14 cellular contexts compared by ENCODE assay signal in genomic region chr17:1785925-1786324, GRCh38. TPM values are rescaled to one million over a fixed set of nuclear protein-coding genes. Genes with fewer than 3 reads are reported as not detected.
DNase-seq lines count a peak whose midpoint lies in the region; ATAC-seq, FAIRE-seq and TF ChIP-seq lines count a peak whose summit lies in the region.
"Had no signal": no experiment of that assay in that cellular context is flagged by ENCODE, and none has a peak within 500 bp of the region (broad histone marks: within the 10 kb centered on the region; RNA-seq: fewer than 3 reads in every experiment).

No MANE protein-coding gene starts in this region.

- H3K79me2 ChIP-seq in HepG2 (ENCODE audit: insufficient read depth, low read length): no peaks in the 10 kb centered on the region

- POLR2A ChIA-PET in HepG2 (lab: Yijun Ruan, JAX): interaction anchor here (1.0 kb wide), 1 partner anchor 16 kb away, joined by 3 read pairs; no protein-coding TSS in a partner anchor

- 67% methylated on average over 4 of the region's 4 CpGs for WGBS in liver
- WGBS in HepG2 (ENCODE audit: low lambda C conversion rate): 100% methylated on average over 4 of the region's 4 CpGs
- 20 to 32% (median 21%) methylated on average over 4 of the region's 4 CpGs for WGBS in psoas muscle, 3 donors

- H3K36me3 ChIP-seq in liver (ENCODE audit: control insufficient read depth in 4 of 4, insufficient read depth in 3 of 4, low read depth in 1 of 4, low read length in 3 of 4): peaks cover 1 to 14% (median 8%) of the 10 kb centered on the region in 4 donors
- H3K36me3 ChIP-seq in HepG2 (replicated peaks in 1 of 2; ENCODE audit: control insufficient read depth in 1 of 2, insufficient read depth in 2 of 2, low read length in 2 of 2): peaks cover 23 to 51% of the 10 kb centered on the region in 2 experiments
- peaks cover 0 to 7% of the 10 kb centered on the region in 2 donors for H3K36me3 ChIP-seq in psoas muscle (ENCODE audit: insufficient read depth in 1 of 2, low read depth in 1 of 2)

- H3K27ac ChIP-seq in liver (ENCODE audit: low read depth in 1 of 2, low read length in 2 of 2): peak overlapping the region; percentile 47 to 86
- H3K27ac ChIP-seq in HepG2 (ENCODE audit: extremely low read length, insufficient read depth, low read length): no peak overlapping the region
- H3K27ac ChIP-seq in psoas muscle: peak overlapping the region; percentile 99

- H3K9ac ChIP-seq in liver (ENCODE audit: low read depth in 1 of 2, low read length in 2 of 2): no peak overlapping the region
- H3K9ac ChIP-seq in HepG2 (ENCODE audit: insufficient read depth, low read depth, low read length): no peak overlapping the region

- CTCF ChIA-PET in HepG2 (lab: Yijun Ruan, JAX; ENCODE audit: low intra/inter-chr PET ratio, low total read pairs) (no interaction called here), Calu3 (lab: Charles Lee) (interaction anchor here (0.7 kb wide), 1 partner anchor 153 kb away, joined by 3 read pairs; no protein-coding TSS in a partner anchor)

- DNase-seq in HepG2 (ENCODE audit: low spot score): no peak
- peak; percentile 79 for DNase-seq in left cardiac atrium
- DNase-seq in psoas muscle: peak; percentile 37 to 65
- DNase-seq in Calu3: no peak
- DNase-seq in T-helper 2 cell treated with Interferon-gamma antibody and Interleukin-4, amounts not matched to agents 5 μg/mL and 100 μg/mL, for 36 hours (ENCODE audit: low spot score): no peak
- DNase-seq in stimulated activated CD4-positive, alpha-beta T cell treated with anti-CD3 and anti-CD28 coated beads, Interleukin-4, amount 100 ng/mL, for 24 hours: no peak
- no peak for DNase-seq in NCI-H1694 (lab: John Stamatoyannopoulos, UW)
- DNase-seq: activated CD4-positive, alpha-beta memory T cell treated with anti-CD3 and anti-CD28 coated beads, Interleukin-2, amount 10 ng/mL, durations not matched to agents 7 days and 5 days; activated naive CD4-positive, alpha-beta T cell treated with anti-CD3 and anti-CD28 coated beads, Interleukin-2, amount 50 U/mL, for 16 hours; EL; KBM-7; mesendoderm; NCI-H2029 had no signal

- TF ChIP-seq CTCF in liver (IDR thresholded peaks at IDR 0.05; ENCODE audit: low read depth, low read length, missing input control) (no peak), HepG2 (CRISPR knock-in tag; IDR thresholded peaks at IDR 0.05) (no peak), psoas muscle (IDR thresholded peaks at IDR 0.05) (no peak), Calu3 (IDR thresholded peaks at IDR 0.05; ENCODE audit: unreplicated experiment) (no peak)

- intact Hi-C loops in HepG2 (cut with micrococcal nuclease; ENCODE audit: unreplicated experiment): no loop called here
- intact Hi-C loops in left cardiac atrium (cut with DNase I): loop anchor here (2.0 to 10.0 kb wide), 3 partner anchors 69 to 121 kb away; no protein-coding TSS in a partner anchor
- intact Hi-C loops in psoas muscle (cut with DNase I): loop anchor here (2.0 to 10.0 kb wide), 4 partner anchors 69 to 119 kb away; no protein-coding TSS in a partner anchor
- intact Hi-C loops in Calu3 (cut with micrococcal nuclease; ENCODE audit: unreplicated experiment): no loop called here

- H3K27me3 ChIP-seq in liver (ENCODE audit: control insufficient read depth in 4 of 4, insufficient read depth in 4 of 4, low read length in 3 of 4) (no peaks in the 10 kb centered on the region), HepG2 (ENCODE audit: control insufficient read depth in 1 of 2, insufficient read depth in 2 of 2, low read length in 2 of 2) (no peaks in the 10 kb centered on the region), psoas muscle (ENCODE audit: insufficient read depth in 3 of 3, low read length in 2 of 3) (no peaks in the 10 kb centered on the region)

- H3K36me3 Mint-ChIP-seq in Calu3 (ENCODE audit: insufficient read depth, unreplicated experiment): peaks cover 7% of the 10 kb centered on the region
- H3K36me3 Mint-ChIP-seq in T-helper 2 cell treated with Interferon-gamma antibody and Interleukin-4, amounts not matched to agents 5 μg/mL and 100 μg/mL, for 36 hours (ENCODE audit: low read depth): peaks cover 40% of the 10 kb centered on the region

- H3K9me3 Mint-ChIP-seq in Calu3 (ENCODE audit: low read depth, unreplicated experiment): no peaks in the 10 kb centered on the region
- no peaks in the 10 kb centered on the region for H3K9me3 Mint-ChIP-seq in T-helper 2 cell treated with Interferon-gamma antibody and Interleukin-4, amounts not matched to agents 5 μg/mL and 100 μg/mL, for 36 hours
- H3K9me3 Mint-ChIP-seq: activated CD4-positive, alpha-beta memory T cell treated with anti-CD3 and anti-CD28 coated beads, Interleukin-2, amount 10 ng/mL, durations not matched to agents 7 days and 5 days had no signal

- TF ChIP-seq RAD21 in liver (IDR thresholded peaks at IDR 0.05): peak in 1 of 2 donors; percentile 8
- no peak for TF ChIP-seq RAD21 in HepG2 (CRISPR knock-in tag; IDR thresholded peaks at IDR 0.05)

- no peaks in the 10 kb centered on the region for H3K9me3 ChIP-seq in liver (ENCODE audit: control insufficient read depth in 4 of 4, low read length in 3 of 4)
- H3K9me3 ChIP-seq in HepG2 (ENCODE audit: low read length): no peaks in the 10 kb centered on the region
- no peaks in the 10 kb centered on the region for H3K9me3 ChIP-seq in psoas muscle

- no peak overlapping the region for H3K4me3 ChIP-seq in liver (ENCODE audit: low read depth in 1 of 3, low read length in 3 of 3)
- H3K4me3 ChIP-seq in HepG2 (replicated peaks in 1 of 3; ENCODE audit: insufficient read depth in 1 of 3, low read depth in 2 of 3, low read length in 3 of 3): no peak overlapping the region
- no peak overlapping the region for H3K4me3 ChIP-seq in psoas muscle

- H3K4me2 ChIP-seq in HepG2 (ENCODE audit: low read depth, low read length): no peak overlapping the region

- ATAC-seq in HepG2 (no peak), left cardiac atrium (peak; percentile 16 to 28), psoas muscle (peak in 2 of 4 donors; percentile 3 to 4)

- FAIRE-seq in HepG2 (lab: Jason Lieb, UNC): no peak

- peaks cover 8% of the 10 kb centered on the region for H3K4me1 Mint-ChIP-seq in Calu3 (ENCODE audit: low read depth, unreplicated experiment)
- H3K4me1 Mint-ChIP-seq in T-helper 2 cell treated with Interferon-gamma antibody and Interleukin-4, amounts not matched to agents 5 μg/mL and 100 μg/mL, for 36 hours (ENCODE audit: low read depth): peaks cover 5% of the 10 kb centered on the region

- TF ChIP-seq EP300 in HepG2 (IDR thresholded peaks at IDR 0.05; ENCODE audit: low read depth in 2 of 2, low read length in 2 of 2): no peak
- TF ChIP-seq EP300 in HepG2 (CRISPR knock-in tag; IDR thresholded peaks at IDR 0.05; ENCODE audit: borderline replicate concordance): no peak

- no peaks in the 10 kb centered on the region for H3K27me3 Mint-ChIP-seq in Calu3 (ENCODE audit: unreplicated experiment)
- no peaks in the 10 kb centered on the region for H3K27me3 Mint-ChIP-seq in T-helper 2 cell treated with Interferon-gamma antibody and Interleukin-4, amounts not matched to agents 5 μg/mL and 100 μg/mL, for 36 hours (ENCODE audit: low read depth)
- H3K27me3 Mint-ChIP-seq: activated CD4-positive, alpha-beta memory T cell treated with anti-CD3 and anti-CD28 coated beads, Interleukin-2, amount 10 ng/mL, durations not matched to agents 7 days and 5 days had no signal

- TF ChIP-seq POLR2A in HepG2 (IDR thresholded peaks at IDR 0.05; ENCODE audit: insufficient read depth in 1 of 2, low read depth in 2 of 2, low read length in 2 of 2): no peak

- H3K4me3 Mint-ChIP-seq in Calu3 (ENCODE audit: low read depth, unreplicated experiment): no peak overlapping the region
- H3K4me3 Mint-ChIP-seq in T-helper 2 cell treated with Interferon-gamma antibody and Interleukin-4, amounts not matched to agents 5 μg/mL and 100 μg/mL, for 36 hours: no peak overlapping the region
- H3K4me3 Mint-ChIP-seq: activated CD4-positive, alpha-beta memory T cell treated with anti-CD3 and anti-CD28 coated beads, Interleukin-2, amount 10 ng/mL, durations not matched to agents 7 days and 5 days had no signal

- in situ Hi-C loops in HepG2 (cut with HindIII; ENCODE audit: extremely low pct_ligation_motif_present, low pct_unique_long_range_greater_than_20kb): no loop called here

- H2AFZ ChIP-seq in HepG2 (ENCODE audit: low read length): no peak overlapping the region

- H4K20me1 ChIP-seq in HepG2 (ENCODE audit: insufficient read depth, low read length): no peaks in the 10 kb centered on the region

- BruUV-seq in HepG2 (replicated peaks; lab: Mats Ljungman, UMichigan): no TSS peak
- BruUV-seq in Calu3 (replicated peaks; lab: Mats Ljungman, UMichigan): no TSS peak

- no peak overlapping the region for H3K27ac Mint-ChIP-seq in Calu3 (ENCODE audit: unreplicated experiment)
- no peak overlapping the region for H3K27ac Mint-ChIP-seq in T-helper 2 cell treated with Interferon-gamma antibody and Interleukin-4, amounts not matched to agents 5 μg/mL and 100 μg/mL, for 36 hours
- H3K27ac Mint-ChIP-seq: activated CD4-positive, alpha-beta memory T cell treated with anti-CD3 and anti-CD28 coated beads, Interleukin-2, amount 10 ng/mL, durations not matched to agents 7 days and 5 days had no signal

- H3K4me1 ChIP-seq in liver (ENCODE audit: control insufficient read depth in 4 of 4, insufficient read depth in 4 of 4, low read length in 3 of 4) (peaks cover 0 to 30% (median 15%) of the 10 kb centered on the region in 4 donors), HepG2 (ENCODE audit: insufficient read depth, low read length) (peaks cover 7% of the 10 kb centered on the region), psoas muscle (peaks cover 65% of the 10 kb centered on the region)

RNA-seq across cellular contexts. Expression of gene SERPINF1, which starts 24.1 kb away (rescaled TPM):
- 1,000 to 10,000 TPM in 1 of 2 donors, 100 to 1,000 TPM in 1; 319 to 1,105 TPM for total RNA-seq in liver
- 100 to 1,000 TPM; 742 to 798 TPM for polyA plus RNA-seq in liver
- total RNA-seq in HepG2 (2016; rRNA removed; fragmentation: Illumina TruSeq; extraction: Trizol): 418 and 853 TPM in 2 replicates
- 177 and 189 TPM in 2 replicates for total RNA-seq in HepG2 (2016; cell fraction: cytosol; rRNA removed; fragmentation: Illumina TruSeq; extraction: Trizol; ENCODE audit: low read depth)
- total RNA-seq in HepG2 (2016; cell fraction: insoluble cytoplasmic fraction; rRNA removed; fragmentation: Illumina TruSeq; extraction: Trizol): 427 and 844 TPM in 2 replicates
- total RNA-seq in HepG2 (2016; cell fraction: membrane; rRNA removed; fragmentation: Illumina TruSeq; extraction: Trizol): 209 and 251 TPM in 2 replicates
- total RNA-seq in HepG2 (2016; cell fraction: nucleus; rRNA removed; fragmentation: Illumina TruSeq; extraction: Trizol): 690 and 808 TPM in 2 replicates
- polyA plus RNA-seq in HepG2 (2011; rRNA removed): 2,101 and 2,733 TPM in 2 replicates
- 2,219 and 2,408 TPM in 2 replicates for polyA plus RNA-seq in HepG2 (2011; cell fraction: cytosol; rRNA removed)
- polyA plus RNA-seq in HepG2 (2011; cell fraction: nucleus; rRNA removed): 1,095 and 1,323 TPM in 2 replicates
- 624 and 785 TPM in 2 replicates for polyA plus RNA-seq in HepG2 (2012)
- polyA plus RNA-seq in HepG2 (2016; cell fraction: cytosol; fragmentation: Illumina TruSeq; extraction: Trizol; ENCODE audit: low read depth): 255 and 290 TPM in 2 replicates
- polyA plus RNA-seq in HepG2 (2016; cell fraction: insoluble cytoplasmic fraction; fragmentation: Illumina TruSeq; extraction: Trizol; ENCODE audit: low read depth): 625 and 642 TPM in 2 replicates
- polyA plus RNA-seq in HepG2 (2016; cell fraction: membrane; fragmentation: Illumina TruSeq; extraction: Trizol; ENCODE audit: low read depth): 280 and 299 TPM in 2 replicates
- 1,428 and 1,667 TPM in 2 replicates for polyA plus RNA-seq in HepG2 (2016; cell fraction: nucleus; fragmentation: Illumina TruSeq; extraction: Trizol; ENCODE audit: insufficient read depth, low read depth)
- 1.4 and 887 TPM in 2 replicates for polyA minus RNA-seq in HepG2 (2011; rRNA and poly(A)+ RNA removed; ENCODE audit: low replicate concordance)
- polyA minus RNA-seq in HepG2 (2011; cell fraction: cytosol; rRNA and poly(A)+ RNA removed): 345 and 528 TPM in 2 replicates
- polyA minus RNA-seq in HepG2 (2011; cell fraction: nucleus; rRNA and poly(A)+ RNA removed): 167 and 268 TPM in 2 replicates
- 100 to 1,000 TPM; 252 to 407 TPM for total RNA-seq in left cardiac atrium
- 100 to 1,000 TPM; 300 to 485 (median 454) TPM for total RNA-seq in psoas muscle
- polyA plus RNA-seq in psoas muscle: 100 to 1,000 TPM; 236 to 500 (median 365) TPM
- total RNA-seq in Calu3 (2022): not detected in 2 replicates
- total RNA-seq: activated CD4-positive, alpha-beta memory T cell treated with anti-CD3 and anti-CD28 coated beads, Interleukin-2, amount 10 ng/mL, durations not matched to agents 7 days and 5 days had no signal

RNA-seq across cellular contexts. Expression of gene SERPINF2, which starts 43.3 kb away (rescaled TPM):
- 100 to 1,000 TPM; 582 to 768 TPM for total RNA-seq in liver
- polyA plus RNA-seq in liver: 1,000 to 10,000 TPM in 1 of 2 donors, 100 to 1,000 TPM in 1; 477 to 1,248 TPM
- 123 and 309 TPM in 2 replicates for total RNA-seq in HepG2 (2016; rRNA removed; fragmentation: Illumina TruSeq; extraction: Trizol)
- 43.1 and 45.3 TPM in 2 replicates for total RNA-seq in HepG2 (2016; cell fraction: cytosol; rRNA removed; fragmentation: Illumina TruSeq; extraction: Trizol; ENCODE audit: low read depth)
- total RNA-seq in HepG2 (2016; cell fraction: insoluble cytoplasmic fraction; rRNA removed; fragmentation: Illumina TruSeq; extraction: Trizol): 113 and 316 TPM in 2 replicates
- total RNA-seq in HepG2 (2016; cell fraction: membrane; rRNA removed; fragmentation: Illumina TruSeq; extraction: Trizol): 90.4 and 105 TPM in 2 replicates
- total RNA-seq in HepG2 (2016; cell fraction: nucleus; rRNA removed; fragmentation: Illumina TruSeq; extraction: Trizol): 243 and 286 TPM in 2 replicates
- 548 and 871 TPM in 2 replicates for polyA plus RNA-seq in HepG2 (2011; rRNA removed)
- polyA plus RNA-seq in HepG2 (2011; cell fraction: cytosol; rRNA removed): 573 and 676 TPM in 2 replicates
- 1,260 and 1,369 TPM in 2 replicates for polyA plus RNA-seq in HepG2 (2011; cell fraction: nucleus; rRNA removed)
- polyA plus RNA-seq in HepG2 (2012): 401 and 511 TPM in 2 replicates
- polyA plus RNA-seq in HepG2 (2016; cell fraction: cytosol; fragmentation: Illumina TruSeq; extraction: Trizol; ENCODE audit: low read depth): 58.6 and 61.9 TPM in 2 replicates
- polyA plus RNA-seq in HepG2 (2016; cell fraction: insoluble cytoplasmic fraction; fragmentation: Illumina TruSeq; extraction: Trizol; ENCODE audit: low read depth): 142 and 163 TPM in 2 replicates
- polyA plus RNA-seq in HepG2 (2016; cell fraction: membrane; fragmentation: Illumina TruSeq; extraction: Trizol; ENCODE audit: low read depth): 96.0 and 97.4 TPM in 2 replicates
- polyA plus RNA-seq in HepG2 (2016; cell fraction: nucleus; fragmentation: Illumina TruSeq; extraction: Trizol; ENCODE audit: insufficient read depth, low read depth): 572 and 581 TPM in 2 replicates
- 1.3 and 600 TPM in 2 replicates for polyA minus RNA-seq in HepG2 (2011; rRNA and poly(A)+ RNA removed; ENCODE audit: low replicate concordance)
- 283 and 408 TPM in 2 replicates for polyA minus RNA-seq in HepG2 (2011; cell fraction: cytosol; rRNA and poly(A)+ RNA removed)
- 211 and 291 TPM in 2 replicates for polyA minus RNA-seq in HepG2 (2011; cell fraction: nucleus; rRNA and poly(A)+ RNA removed)
- total RNA-seq in left cardiac atrium: 1 to 10 TPM; 4.2 to 4.9 TPM
- total RNA-seq in psoas muscle: 1 to 10 TPM in 2 of 4 donors, under 1 TPM in 2; 0.74 to 4.0 (median 2.2) TPM
- polyA plus RNA-seq in psoas muscle: 1 to 10 TPM; 2.4 to 3.9 (median 3.7) TPM
- total RNA-seq in Calu3 (2022): 0.54 and 0.76 TPM in 2 replicates

RNA-seq across cellular contexts. Expression of gene SMYD4, which starts 43.8 kb away (rescaled TPM):
- total RNA-seq in liver (1 to 10 TPM; 6.0 to 9.5 TPM), HepG2 (2016; rRNA removed; fragmentation: Illumina TruSeq; extraction: Trizol) (9.8 and 11.3 TPM in 2 replicates), left cardiac atrium (10 to 100 TPM; 10.6 to 17.6 TPM), psoas muscle (10 to 100 TPM in 2 of 4 donors, 1 to 10 TPM in 2; 8.8 to 18.0 (median 12.7) TPM), Calu3 (2022) (18.6 and 20.7 TPM in 2 replicates)
- polyA plus RNA-seq in liver (1 to 10 TPM; 2.2 to 4.4 TPM), HepG2 (2011; rRNA removed) (7.4 and 7.9 TPM in 2 replicates), psoas muscle (10 to 100 TPM in 1 of 3 donors, 1 to 10 TPM in 2; 8.0 to 22.4 (median 8.4) TPM)
- 6.9 and 7.8 TPM in 2 replicates for total RNA-seq in HepG2 (2016; cell fraction: cytosol; rRNA removed; fragmentation: Illumina TruSeq; extraction: Trizol; ENCODE audit: low read depth)
- total RNA-seq in HepG2 (2016; cell fraction: insoluble cytoplasmic fraction; rRNA removed; fragmentation: Illumina TruSeq; extraction: Trizol): 8.4 and 10.3 TPM in 2 replicates
- 5.6 and 5.7 TPM in 2 replicates for total RNA-seq in HepG2 (2016; cell fraction: membrane; rRNA removed; fragmentation: Illumina TruSeq; extraction: Trizol)
- 15.8 and 16.9 TPM in 2 replicates for total RNA-seq in HepG2 (2016; cell fraction: nucleus; rRNA removed; fragmentation: Illumina TruSeq; extraction: Trizol)
- polyA plus RNA-seq in HepG2 (2011; cell fraction: cytosol; rRNA removed): 3.4 and 4.0 TPM in 2 replicates
- polyA plus RNA-seq in HepG2 (2011; cell fraction: nucleus; rRNA removed): 10.1 and 12.5 TPM in 2 replicates
- 4.6 and 6.0 TPM in 2 replicates for polyA plus RNA-seq in HepG2 (2012)
- polyA plus RNA-seq in HepG2 (2016; cell fraction: cytosol; fragmentation: Illumina TruSeq; extraction: Trizol; ENCODE audit: low read depth): 1.3 and 2.0 TPM in 2 replicates
- 4.1 and 5.3 TPM in 2 replicates for polyA plus RNA-seq in HepG2 (2016; cell fraction: insoluble cytoplasmic fraction; fragmentation: Illumina TruSeq; extraction: Trizol; ENCODE audit: low read depth)
- polyA plus RNA-seq in HepG2 (2016; cell fraction: membrane; fragmentation: Illumina TruSeq; extraction: Trizol; ENCODE audit: low read depth): 1.4 and 1.8 TPM in 2 replicates
- polyA plus RNA-seq in HepG2 (2016; cell fraction: nucleus; fragmentation: Illumina TruSeq; extraction: Trizol; ENCODE audit: insufficient read depth, low read depth): 18.3 and 20.1 TPM in 2 replicates
- 19.3 and 35.9 TPM in 2 replicates for polyA minus RNA-seq in HepG2 (2011; rRNA and poly(A)+ RNA removed; ENCODE audit: low replicate concordance)
- polyA minus RNA-seq in HepG2 (2011; cell fraction: cytosol; rRNA and poly(A)+ RNA removed): 3.6 and 3.8 TPM in 2 replicates
- 19.4 and 21.5 TPM in 2 replicates for polyA minus RNA-seq in HepG2 (2011; cell fraction: nucleus; rRNA and poly(A)+ RNA removed)

RNA-seq across cellular contexts. Expression of gene RPA1, which starts 43.9 kb away (rescaled TPM):
- total RNA-seq in liver: 10 to 100 TPM; 11.9 to 29.5 TPM
- polyA plus RNA-seq in liver: 10 to 100 TPM in 1 of 2 donors, 1 to 10 TPM in 1; 9.2 to 11.9 TPM
- total RNA-seq in HepG2 (2016; rRNA removed; fragmentation: Illumina TruSeq; extraction: Trizol): 13.9 and 53.3 TPM in 2 replicates
- total RNA-seq in HepG2 (2016; cell fraction: cytosol; rRNA removed; fragmentation: Illumina TruSeq; extraction: Trizol; ENCODE audit: low read depth): 8.1 and 14.0 TPM in 2 replicates
- total RNA-seq in HepG2 (2016; cell fraction: insoluble cytoplasmic fraction; rRNA removed; fragmentation: Illumina TruSeq; extraction: Trizol): 13.1 and 49.9 TPM in 2 replicates
- total RNA-seq in HepG2 (2016; cell fraction: membrane; rRNA removed; fragmentation: Illumina TruSeq; extraction: Trizol): 13.5 and 14.0 TPM in 2 replicates
- 20.2 and 24.8 TPM in 2 replicates for total RNA-seq in HepG2 (2016; cell fraction: nucleus; rRNA removed; fragmentation: Illumina TruSeq; extraction: Trizol)
- polyA plus RNA-seq in HepG2 (2011; rRNA removed): 25.6 and 37.6 TPM in 2 replicates
- 27.1 and 28.9 TPM in 2 replicates for polyA plus RNA-seq in HepG2 (2011; cell fraction: cytosol; rRNA removed)
- 16.5 and 18.5 TPM in 2 replicates for polyA plus RNA-seq in HepG2 (2011; cell fraction: nucleus; rRNA removed)
- 17.6 and 31.9 TPM in 2 replicates for polyA plus RNA-seq in HepG2 (2012)
- 3.7 and 4.5 TPM in 2 replicates for polyA plus RNA-seq in HepG2 (2016; cell fraction: cytosol; fragmentation: Illumina TruSeq; extraction: Trizol; ENCODE audit: low read depth)
- 101 and 117 TPM in 2 replicates for polyA plus RNA-seq in HepG2 (2016; cell fraction: insoluble cytoplasmic fraction; fragmentation: Illumina TruSeq; extraction: Trizol; ENCODE audit: low read depth)
- polyA plus RNA-seq in HepG2 (2016; cell fraction: membrane; fragmentation: Illumina TruSeq; extraction: Trizol; ENCODE audit: low read depth): 10.9 and 12.5 TPM in 2 replicates
- polyA plus RNA-seq in HepG2 (2016; cell fraction: nucleus; fragmentation: Illumina TruSeq; extraction: Trizol; ENCODE audit: insufficient read depth, low read depth): 50.9 and 54.7 TPM in 2 replicates
- polyA minus RNA-seq in HepG2 (2011; rRNA and poly(A)+ RNA removed; ENCODE audit: low replicate concordance): 36.8 and 136 TPM in 2 replicates
- 17.9 and 20.5 TPM in 2 replicates for polyA minus RNA-seq in HepG2 (2011; cell fraction: cytosol; rRNA and poly(A)+ RNA removed)
- 8.1 and 9.6 TPM in 2 replicates for polyA minus RNA-seq in HepG2 (2011; cell fraction: nucleus; rRNA and poly(A)+ RNA removed)
- 10 to 100 TPM; 61.8 to 95.1 TPM for total RNA-seq in left cardiac atrium
- total RNA-seq in psoas muscle: 10 to 100 TPM; 52.6 to 82.1 (median 75.2) TPM
- 10 to 100 TPM; 22.1 to 49.8 (median 22.7) TPM for polyA plus RNA-seq in psoas muscle
- 78.7 and 87.5 TPM in 2 replicates for total RNA-seq in Calu3 (2022)

Comparison
In these comparisons a context has a peak if more than half of its experiments do, and no peak if none do; other contexts are left out.
1. DNase-seq: peak in left cardiac atrium (single experiment) and psoas muscle (2 of 2); none in HepG2 (single experiment), Calu3 (single experiment), T-helper 2 cell treated with Interferon-gamma antibody and Interleukin-4, amounts not matched to agents 5 μg/mL and 100 μg/mL, for 36 hours (single experiment), stimulated activated CD4-positive, alpha-beta T cell treated with anti-CD3 and anti-CD28 coated beads, Interleukin-4, amount 100 ng/mL, for 24 hours (single experiment) and NCI-H1694 (single experiment).
2. RNA of gene SERPINF1, which starts 24.1 kb away (total RNA-seq): 319 to 1,105 TPM in liver, 177 to 853 TPM in HepG2, 300 to 485 TPM in psoas muscle and 252 to 407 TPM in left cardiac atrium; not detected in Calu3; every median in the first group is over 100 times any median in the second.
3. RNA of gene SERPINF2, which starts 43.3 kb away (total RNA-seq): 582 to 768 TPM in liver and 43.1 to 316 TPM in HepG2; 4.2 to 4.9 TPM in left cardiac atrium, 0.74 to 4.0 TPM in psoas muscle and 0.54 to 0.76 TPM in Calu3; every median in the first group is over 4 times any median in the second.
4. intact Hi-C loops: an anchor here in left cardiac atrium (2.0 to 10.0 kb wide) and psoas muscle (2.0 to 10.0 kb wide); none called in HepG2 and Calu3.